In genomic region chr18:79459946-79460345, GRCh38 we compare ENCODE assay signal across 10 cellular contexts.
DNase-seq lines count a peak whose midpoint lies in the region; ATAC-seq, FAIRE-seq and TF ChIP-seq lines count a peak whose summit lies in the region.
"Had no signal": no experiment of that assay in that cellular context is flagged by ENCODE, and none has a peak within 500 bp of the region (broad histone marks: within the 10 kb centered on the region; RNA-seq: fewer than 3 reads in every experiment).

No MANE protein-coding gene starts in this region.

- TF ChIP-seq CTCF in esophagus muscularis mucosa (IDR thresholded peaks at IDR 0.05) (no peak), ovary (IDR thresholded peaks at IDR 0.05) (no peak)

- H3K27me3 ChIP-seq in CD4-positive, alpha-beta memory T cell (ENCODE audit: insufficient read depth, low read length), result no peaks in the 10 kb centered on the region
- H3K27me3 ChIP-seq in esophagus muscularis mucosa (no peaks in the 10 kb centered on the region), ovary (no peaks in the 10 kb centered on the region)

- H3K27ac ChIP-seq in CD4-positive, alpha-beta memory T cell (ENCODE audit: low read depth, low read length), result no peak overlapping the region
- H3K27ac ChIP-seq in esophagus muscularis mucosa (replicated peaks in 1 of 4) (peak overlapping the region; percentile 16 to 83 (median 74)), ovary (no peak overlapping the region)
- H3K27ac ChIP-seq: PC-9 had no signal

- CTCF ChIA-PET in CD4-positive, alpha-beta memory T cell (lab: Charles Lee; ENCODE audit: partially characterized antibody), result no interaction called here

- no peak overlapping the region for H3K4me3 ChIP-seq in CD4-positive, alpha-beta memory T cell (ENCODE audit: low read length in 2 of 2)
- H3K4me3 ChIP-seq in esophagus muscularis mucosa (no peak overlapping the region), ovary (no peak overlapping the region)
- H3K4me3 ChIP-seq: PC-9 had no signal

- H3K9me3 Mint-ChIP-seq in CD4-positive, alpha-beta memory T cell, result no peaks in the 10 kb centered on the region

- peak; percentile 25 for ATAC-seq in GM19372 (IDR thresholded peaks at IDR 0.05; ENCODE audit: low read depth, unreplicated experiment)
- no peak for ATAC-seq in left colon

- peaks cover 17% of the 10 kb centered on the region for H3K36me3 ChIP-seq in CD4-positive, alpha-beta memory T cell (ENCODE audit: insufficient read depth, low read length)
- H3K36me3 ChIP-seq in esophagus muscularis mucosa (peaks cover 0 to 62% (median 56%) of the 10 kb centered on the region in 4 donors), ovary (no peaks in the 10 kb centered on the region)

- intact Hi-C loops in CD4-positive, alpha-beta memory T cell (cut with micrococcal nuclease), result loop anchor here (10.0 kb wide), 1 partner anchor 65 kb away; no protein-coding TSS in a partner anchor
- intact Hi-C loops in esophagus muscularis mucosa (cut with DNase I) (loop anchor here (5.0 kb wide), 2 partner anchors 42 to 63 kb away; partner anchors contain the start of gene NFATC1), left colon (cut with DNase I, micrococcal nuclease) (no loop called here), ovary (cut with DNase I) (no loop called here)

- peaks cover under 1 to 10% (median 3%) of the 10 kb centered on the region in 4 donors for H3K4me1 Mint-ChIP-seq in CD4-positive, alpha-beta memory T cell

- no peaks in the 10 kb centered on the region for H3K4me1 ChIP-seq in CD4-positive, alpha-beta memory T cell (ENCODE audit: insufficient read depth, low read length)
- H3K4me1 ChIP-seq in esophagus muscularis mucosa (peaks cover 25 to 43% (median 36%) of the 10 kb centered on the region in 4 donors), ovary (ENCODE audit: insufficient read depth) (peaks cover 7% of the 10 kb centered on the region)

- FAIRE-seq in HTR-8/SVneo (lab: Jason Lieb, UNC), result no peak

- H3K9me3 ChIP-seq in CD4-positive, alpha-beta memory T cell (ENCODE audit: control insufficient read depth in 1 of 2, low read length in 2 of 2), result no peaks in the 10 kb centered on the region
- H3K9me3 ChIP-seq in esophagus muscularis mucosa (no peaks in the 10 kb centered on the region), ovary (no peaks in the 10 kb centered on the region)

- TF ChIP-seq POLR2A in esophagus muscularis mucosa (IDR thresholded peaks at IDR 0.05; ENCODE audit: low read depth), result no peak
- no peak for TF ChIP-seq POLR2A in ovary (IDR thresholded peaks at IDR 0.05)

- DNase-seq in CD4-positive, alpha-beta memory T cell, result no peak
- DNase-seq in HTR-8/SVneo (ENCODE audit: insufficient read length, low spot score) (peak; percentile 18), esophagus muscularis mucosa (ENCODE audit: extremely low spot score) (no peak), left colon (no peak), ovary (no peak), NCI-H2227 treated with DMSO at 0.1 percent for 48 hours (lab: John Stamatoyannopoulos, UW) (no peak), NCI-H2029 treated with DMSO at 0.1 percent for 48 hours (lab: John Stamatoyannopoulos, UW) (no peak)
- DNase-seq: PC-9; stimulated activated CD4-positive, alpha-beta T cell treated with anti-CD3 and anti-CD28 coated beads, Interleukin-2, amount 100 ng/mL, for 48 hours had no signal

- H3K27me3 Mint-ChIP-seq in CD4-positive, alpha-beta memory T cell, result no peaks in the 10 kb centered on the region

- H3K4me3 Mint-ChIP-seq in CD4-positive, alpha-beta memory T cell, result no peak overlapping the region

- TF ChIP-seq EP300 in esophagus muscularis mucosa (IDR thresholded peaks at IDR 0.05), result no peak
- no peak for TF ChIP-seq EP300 in ovary (IDR thresholded peaks at IDR 0.05)

- H3K27ac Mint-ChIP-seq in CD4-positive, alpha-beta memory T cell, result peak overlapping the region in 6 of 7 donors; percentile 42 to 78 (median 64)

- WGBS in esophagus muscularis mucosa, result 64% methylated on average over 7 of the region's 7 CpGs
- WGBS in ovary, 3 donors, result 65 to 88% (median 79%) methylated on average over 7 of the region's 7 CpGs

- POLR2A ChIA-PET in CD4-positive, alpha-beta memory T cell (lab: Charles Lee; ENCODE audit: partially characterized antibody), result no interaction called here

- peaks cover 9 to 47% of the 10 kb centered on the region in 2 donors for H3K36me3 Mint-ChIP-seq in CD4-positive, alpha-beta memory T cell

Comparison
In these comparisons a context has a peak if more than half of its experiments do, and no peak if none do; other contexts are left out.
1. H3K27ac ChIP-seq: peak in esophagus muscularis mucosa (4 of 4); none in CD4-positive, alpha-beta memory T cell (single experiment) and ovary (0 of 2).
2. intact Hi-C loops: an anchor here in CD4-positive, alpha-beta memory T cell (10.0 kb wide) and esophagus muscularis mucosa (5.0 kb wide); none called in left colon and ovary.